Comparison of ENCODE assay signal across 29 cellular contexts in the genomic region with DNA sequence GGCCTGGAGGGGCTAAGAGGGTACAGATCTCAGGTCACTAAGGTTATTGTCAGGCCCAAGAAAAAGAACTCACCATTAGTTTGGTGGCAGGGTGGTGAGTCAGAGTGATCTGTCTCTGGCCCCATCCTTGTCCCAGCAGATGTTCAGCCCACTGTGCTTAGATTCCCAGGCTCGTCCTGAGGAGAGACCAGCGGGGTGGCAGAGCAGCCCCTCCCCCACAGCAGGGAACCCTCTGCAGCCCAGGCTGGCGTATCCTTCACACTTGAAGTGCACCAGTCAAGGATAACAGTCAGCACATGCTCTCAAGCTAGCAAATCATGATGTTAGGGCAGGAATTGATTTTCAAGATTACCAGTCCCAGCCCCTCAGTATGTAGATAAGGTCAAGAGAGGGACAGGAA. TPM values are rescaled to one million over a fixed set of nuclear protein-coding genes. Genes with fewer than 3 reads are reported as not detected.
DNase-seq lines count a peak whose midpoint lies in the region; ATAC-seq and TF ChIP-seq lines count a peak whose summit lies in the region.
"Had no signal": no experiment of that assay in that cellular context is flagged by ENCODE, and none has a peak within 500 bp of the region (broad histone marks: within the 10 kb centered on the region; RNA-seq: fewer than 3 reads in every experiment).

No MANE protein-coding gene starts in this region.

- no peaks in the 10 kb centered on the region for H3F3A ChIP-seq in GM23338 (replicated peaks; ENCODE audit: low read depth)

- H3K27me3 ChIP-seq in GM23338 (ENCODE audit: insufficient read depth) (no peaks in the 10 kb centered on the region), parathyroid adenoma (ENCODE audit: control insufficient read depth, insufficient read depth, low read length) (no peaks in the 10 kb centered on the region)
- H3K27me3 ChIP-seq: left lung, sigmoid colon, transverse colon had no signal

- no peak overlapping the region for H3K27ac Mint-ChIP-seq in GM23338
- H3K27ac Mint-ChIP-seq in stimulated activated memory B cell treated with anti-CD40 and anti-IgM and Interleukin-4, amounts not matched to agents 10 μg/mL and 1 μg/mL and 100 μg/mL, for 72 hours = no peak overlapping the region
- H3K27ac Mint-ChIP-seq: CD14-positive monocyte, HFFc6 had no signal

- H2AFZ ChIP-seq in GM23338 (no peak overlapping the region), parathyroid adenoma (peak overlapping the region; percentile 4)

- peak; percentile 72 for ATAC-seq in GM23338
- ATAC-seq in stimulated activated memory B cell treated with anti-CD40 and anti-IgM and Interleukin-4, amounts not matched to agents 10 μg/mL and 1 μg/mL and 100 μg/mL, for 72 hours = no peak
- ATAC-seq: activated T-cell treated with anti-CD3 and anti-CD28 coated beads, Interleukin-2, amount 50 U/mL, for 4 hours; left lung; psoas muscle had no signal

- H3K4me1 Mint-ChIP-seq in GM23338 = peaks cover 12% of the 10 kb centered on the region; the same call in 2 of the 3 replicates
- peaks cover 28% of the 10 kb centered on the region for H3K4me1 Mint-ChIP-seq in stimulated activated memory B cell treated with anti-CD40 and anti-IgM and Interleukin-4, amounts not matched to agents 10 μg/mL and 1 μg/mL and 100 μg/mL, for 72 hours

- H3K4me1 ChIP-seq in GM23338 (ENCODE audit: insufficient read depth) = no peaks in the 10 kb centered on the region; the same call in 1 of the 2 replicates
- H3K4me1 ChIP-seq in parathyroid adenoma = peaks cover 57% of the 10 kb centered on the region
- H3K4me1 ChIP-seq: sigmoid colon, transverse colon had no signal

- H3K4me3 Mint-ChIP-seq in GM23338 = no peak overlapping the region
- no peak overlapping the region for H3K4me3 Mint-ChIP-seq in stimulated activated memory B cell treated with anti-CD40 and anti-IgM and Interleukin-4, amounts not matched to agents 10 μg/mL and 1 μg/mL and 100 μg/mL, for 72 hours
- H3K4me3 Mint-ChIP-seq: activated T-cell treated with anti-CD3 and anti-CD28 coated beads, Interleukin-2, amount 50 U/mL, for 4 hours; CD14-positive monocyte; HFFc6 had no signal

- H3K36me3 ChIP-seq in GM23338 (ENCODE audit: insufficient read depth) = no peaks in the 10 kb centered on the region
- H3K36me3 ChIP-seq in parathyroid adenoma (ENCODE audit: control insufficient read depth, insufficient read depth, low read length) = no peaks in the 10 kb centered on the region
- H3K36me3 ChIP-seq: left lung, transverse colon had no signal

- H3K9me2 ChIP-seq in GM23338 (ENCODE audit: insufficient read depth) = no peaks in the 10 kb centered on the region

- H3K9me3 Mint-ChIP-seq in GM23338 = no peaks in the 10 kb centered on the region
- no peaks in the 10 kb centered on the region for H3K9me3 Mint-ChIP-seq in stimulated activated memory B cell treated with anti-CD40 and anti-IgM and Interleukin-4, amounts not matched to agents 10 μg/mL and 1 μg/mL and 100 μg/mL, for 72 hours
- H3K9me3 Mint-ChIP-seq: activated T-cell treated with anti-CD3 and anti-CD28 coated beads, Interleukin-2, amount 50 U/mL, for 4 hours; HFFc6 had no signal

- TF ChIP-seq CTCF in GM23338 (conservative IDR thresholded peaks at IDR 0.05; ENCODE audit: low read depth in 2 of 2) (no peak), parathyroid adenoma (IDR thresholded peaks at IDR 0.05) (no peak)

- no peak overlapping the region for H3K4me2 ChIP-seq in GM23338
- H3K4me2 ChIP-seq in parathyroid adenoma (ENCODE audit: low read length) = peak overlapping the region; percentile 34

- no peaks in the 10 kb centered on the region for H4K20me1 ChIP-seq in GM23338 (replicated peaks; ENCODE audit: insufficient read depth)

- H3K36me3 Mint-ChIP-seq in GM23338 (ENCODE audit: low read depth) = no peaks in the 10 kb centered on the region
- peaks cover 5% of the 10 kb centered on the region for H3K36me3 Mint-ChIP-seq in stimulated activated memory B cell treated with anti-CD40 and anti-IgM and Interleukin-4, amounts not matched to agents 10 μg/mL and 1 μg/mL and 100 μg/mL, for 72 hours
- H3K36me3 Mint-ChIP-seq: CD14-positive monocyte had no signal

- H3K27ac ChIP-seq in GM23338 (ENCODE audit: low read depth) = no peak overlapping the region
- peak overlapping the region; percentile 91 for H3K27ac ChIP-seq in parathyroid adenoma
- H3K27ac ChIP-seq: 22Rv1, coronary artery, epithelial cell of prostate, left lung, psoas muscle, sigmoid colon, transverse colon had no signal

- DNase-seq in NCI-H1417 (lab: John Stamatoyannopoulos, UW) (peak; percentile 4 to 32 (median 5)), NCI-H1417 treated with DMSO at 0.1 percent for 48 hours (lab: John Stamatoyannopoulos, UW) (no peak), GM23338 (ENCODE audit: low spot score) (no peak), brain pericyte (ENCODE audit: low read depth, low spot score) (peak; percentile 38), NCI-H2107 (lab: John Stamatoyannopoulos, UW) (no peak), GF-D8 (lab: John Stamatoyannopoulos, UW) (no peak)
- DNase-seq: activated CD4-positive, alpha-beta T cell treated with anti-CD3 and anti-CD28 coated beads for 4 hours; activated gamma-delta T cell treated with Interleukin-2 at 50 U/mL for 16 hours; activated T-cell treated with anti-CD3 and anti-CD28 coated beads, Interleukin-2, amount 50 U/mL, for 4 hours; effector CD8-positive, alpha-beta T cell; HFFc6; hypothalamus; KG1; left lung; mesenchymal stem cell; NCI-H1436; NCI-H2081 treated with DMSO at 0.1 percent for 48 hours; NCI-H82; psoas muscle; SIG-M5; sigmoid colon; stimulated activated CD4-positive, alpha-beta T cell treated with anti-CD3 and anti-CD28 coated beads, Interleukin-4, amount 100 ng/mL, for 24 hours; transverse colon had no signal

- H3K4me3 ChIP-seq in GM23338 (no peak overlapping the region), parathyroid adenoma (ENCODE audit: low read depth, low read length) (no peak overlapping the region)
- H3K4me3 ChIP-seq: coronary artery, left lung, psoas muscle, sigmoid colon, transverse colon had no signal

- no peaks in the 10 kb centered on the region for H3K9me3 ChIP-seq in parathyroid adenoma (ENCODE audit: control insufficient read depth, low read length)
- H3K9me3 ChIP-seq: left lung, psoas muscle, sigmoid colon, transverse colon had no signal

- H3K9ac ChIP-seq in parathyroid adenoma = no peak overlapping the region

- peaks cover 6% of the 10 kb centered on the region for H3K27me3 Mint-ChIP-seq in GM23338 (ENCODE audit: insufficient read depth, low read depth, poor library complexity)
- H3K27me3 Mint-ChIP-seq in stimulated activated memory B cell treated with anti-CD40 and anti-IgM and Interleukin-4, amounts not matched to agents 10 μg/mL and 1 μg/mL and 100 μg/mL, for 72 hours = peaks cover under 1% of the 10 kb centered on the region

- H3K79me2 ChIP-seq in GM23338 (replicated peaks; ENCODE audit: insufficient read depth) (no peaks in the 10 kb centered on the region), parathyroid adenoma (peaks cover 2% of the 10 kb centered on the region)

TF ChIP-seq in GM23338, 12 proteins besides CTCF, POLR2A, EP300 and RAD21:
- TF ChIP-seq NANOG (IDR thresholded peaks at IDR 0.05; ENCODE audit: borderline replicate concordance) = no peak
- no peak for TF ChIP-seq ZNF331 (CRISPR knock-in tag; IDR thresholded peaks at IDR 0.05; ENCODE audit: low read depth)
- no peak for TF ChIP-seq POLR2AphosphoS5 (IDR thresholded peaks at IDR 0.05; ENCODE audit: low read depth)
- no peak for TF ChIP-seq STAT1 (IDR thresholded peaks at IDR 0.05; ENCODE audit: unreplicated experiment)

RNA-seq across cellular contexts. Expression of gene TMEM185B, which starts 43.1 kb away (rescaled TPM):
- 15.2 and 24.4 TPM in 2 replicates for total RNA-seq in GM23338 (2014; rRNA removed; shearing (Covaris generic))
- polyA plus RNA-seq in GM23338 (2016; fragmentation: Nextera tagmentation; extraction: Ambion mirVana) = 3.9 and 6.1 TPM in 2 replicates

Comparison
In these comparisons a context has a peak if more than half of its experiments do, and no peak if none do; other contexts are left out.
1. DNase-seq: peak in NCI-H1417 (3 of 3) and brain pericyte (single experiment); none in NCI-H1417 treated with DMSO at 0.1 percent for 48 hours (single experiment), GM23338 (single experiment), NCI-H2107 (single experiment) and GF-D8 (single experiment).